In the genomic region with DNA sequence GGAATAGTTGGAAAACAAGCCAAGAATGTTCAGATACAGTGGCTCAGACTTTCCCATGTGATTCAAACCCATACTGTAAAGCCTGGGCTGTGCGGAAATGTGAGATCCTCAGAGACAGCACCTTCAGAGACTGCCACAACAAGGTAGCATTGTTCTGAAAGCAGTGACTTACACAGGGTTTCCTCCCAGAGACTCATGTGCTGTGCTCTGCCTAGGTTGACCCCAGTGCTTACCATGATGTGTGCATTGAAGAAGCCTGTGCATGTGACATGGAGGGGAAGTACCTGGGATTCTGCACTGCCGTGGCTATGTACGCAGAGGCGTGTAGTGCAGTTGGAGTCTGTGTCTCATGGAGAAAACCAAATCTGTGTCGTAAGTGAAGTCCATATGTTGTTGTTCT, we compare ENCODE assay signal across 32 cellular contexts.
"Had no signal": no experiment of that assay in that cellular context is flagged by ENCODE, and none has a peak within 500 bp of the region (broad histone marks: within the 10 kb centered on the region; RNA-seq: fewer than 3 reads in every experiment).

No MANE protein-coding gene starts in this region.

- H3K4me3 ChIP-seq: body of pancreas, left ventricle myocardium inferior, lung, mucosa of descending colon, ovary, prostate gland, skin epidermis, testis, transverse colon had no signal

- H3K4me1 ChIP-seq: left ventricle myocardium inferior, prostate gland, testis, transverse colon had no signal

- H3K36me3 ChIP-seq: left ventricle myocardium inferior, neutrophil, ovary, prostate gland, transverse colon had no signal

- DNase-seq: activated CD4-positive, alpha-beta memory T cell treated with anti-CD3 and anti-CD28 coated beads for 36 hours; activated CD4-positive, alpha-beta T cell treated with anti-CD3 and anti-CD28 coated beads for 48 hours; activated T-cell treated with anti-CD3 and anti-CD28 coated beads, Interleukin-2, amount 50 U/mL, for 48 hours; aorta; body of pancreas; dermis blood vessel endothelial cell; effector CD8-positive, alpha-beta T cell; glutamatergic neuron; left ventricle myocardium inferior; mucosa of descending colon; ovary; retina; stimulated activated CD4-positive, alpha-beta T cell treated with anti-CD3 and anti-CD28 coated beads, Interleukin-12 subunit alpha, Interleukin-12 subunit beta, amount 100 ng/mL, for 4 hours; stimulated activated CD4-positive, alpha-beta T cell treated with anti-CD3 and anti-CD28 coated beads, Interleukin-4, amount 100 ng/mL, for 1 hour; stimulated activated naive CD8-positive, alpha-beta T cell treated with anti-CD3 and anti-CD28 coated beads, Interleukin-15, Interleukin-2, amounts not matched to agents 100 U/mL and 50 U/mL, for 24 hours; testis; transverse colon had no signal

- ATAC-seq: activated CD4-positive, CD25-positive, alpha-beta regulatory T cell treated with anti-CD3 and anti-CD28 coated beads, Interleukin-2, amount 50 U/mL, for 24 hours; activated naive CD4-positive, alpha-beta T cell treated with anti-CD3 and anti-CD28 coated beads, Interleukin-2, amount 50 U/mL, for 72 hours; body of pancreas; mucosa of descending colon; natural killer cell treated with Interleukin-12 subunit alpha and Interleukin-12 subunit beta and Interleukin-15 and Interleukin-18, amount 100 ng/mL, for 72 hours; sciatic nerve; stimulated activated naive CD8-positive, alpha-beta T cell treated with anti-CD3 and anti-CD28 coated beads, Interleukin-15, Interleukin-2, amounts not matched to agents 100 U/mL and 50 U/mL, for 24 hours had no signal

- H3K27ac ChIP-seq: body of pancreas, left ventricle myocardium inferior, neutrophil, ovary, prostate gland, skin epidermis, testis, transverse colon, VCaP had no signal

- H3K4me3 Mint-ChIP-seq: activated CD4-positive, alpha-beta memory T cell treated with anti-CD3 and anti-CD28 coated beads for 36 hours; natural killer cell treated with Interleukin-12 subunit alpha and Interleukin-12 subunit beta and Interleukin-15 and Interleukin-18, amount 100 ng/mL, for 72 hours had no signal

- FAIRE-seq: colon, endometrium, frontal cortex, islet of Langerhans, TTC549 had no signal

- H3K27me3 ChIP-seq: body of pancreas, ovary, testis, transverse colon had no signal

- H3K27me3 Mint-ChIP-seq: activated CD4-positive, alpha-beta memory T cell treated with anti-CD3 and anti-CD28 coated beads for 36 hours; natural killer cell treated with Interleukin-12 subunit alpha and Interleukin-12 subunit beta and Interleukin-15 and Interleukin-18, amount 100 ng/mL, for 72 hours had no signal

- H3K36me3 Mint-ChIP-seq: activated CD4-positive, alpha-beta memory T cell treated with anti-CD3 and anti-CD28 coated beads for 36 hours; activated naive CD4-positive, alpha-beta T cell treated with anti-CD3 and anti-CD28 coated beads, Interleukin-2, amount 50 U/mL, for 72 hours; natural killer cell treated with Interleukin-12 subunit alpha and Interleukin-12 subunit beta and Interleukin-15 and Interleukin-18, amount 100 ng/mL, for 72 hours had no signal

- H3K9me3 Mint-ChIP-seq: activated T-helper 2 cell treated with anti-CD3 and anti-CD28 coated beads, Interferon-gamma antibody, Interleukin-2, Interleukin-4, amounts not matched to agents 10 μg/mL and 5 μg/mL and 100 μg/mL, durations not matched to agents 14 hours and 24 hours and 36 hours had no signal

- H3K27ac Mint-ChIP-seq: activated CD4-positive, alpha-beta memory T cell treated with anti-CD3 and anti-CD28 coated beads for 36 hours; activated naive CD4-positive, alpha-beta T cell treated with anti-CD3 and anti-CD28 coated beads, Interleukin-2, amount 50 U/mL, for 72 hours; activated T-helper 2 cell treated with anti-CD3 and anti-CD28 coated beads, Interferon-gamma antibody, Interleukin-2, Interleukin-4, amounts not matched to agents 10 μg/mL and 5 μg/mL and 100 μg/mL, durations not matched to agents 14 hours and 24 hours and 36 hours; natural killer cell treated with Interleukin-12 subunit alpha and Interleukin-12 subunit beta and Interleukin-15 and Interleukin-18, amount 100 ng/mL, for 72 hours had no signal

- H3K9me3 ChIP-seq: body of pancreas, left ventricle myocardium inferior, mucosa of descending colon, neutrophil, ovary, prostate gland, testis, transverse colon had no signal
